Comparison of ENCODE assay signal across 10 cellular contexts in the genomic region with DNA sequence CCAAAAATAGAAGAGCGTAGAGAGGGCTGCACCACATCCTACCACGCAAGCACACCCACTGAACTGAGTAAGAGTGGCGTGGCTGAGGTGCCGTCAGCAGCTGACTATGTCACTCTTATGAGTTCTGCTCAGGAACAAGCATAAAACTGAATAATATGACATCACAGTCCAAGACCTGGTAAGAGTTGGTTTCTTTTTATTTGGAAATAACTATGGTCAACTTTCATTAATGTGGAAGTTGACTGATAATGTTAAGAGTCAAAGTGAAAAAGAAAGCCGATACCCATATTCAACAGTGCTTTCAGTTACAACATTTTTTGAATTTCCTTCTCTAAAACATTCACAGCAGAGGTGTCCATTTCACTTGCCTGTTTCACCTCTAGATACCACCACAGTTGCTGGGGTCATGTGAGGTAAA. TPM values are rescaled to one million over a fixed set of nuclear protein-coding genes. Genes with fewer than 3 reads are reported as not detected.
DNase-seq lines count a peak whose midpoint lies in the region; ATAC-seq and TF ChIP-seq lines count a peak whose summit lies in the region.
"Had no signal": no experiment of that assay in that cellular context is flagged by ENCODE, and none has a peak within 500 bp of the region (broad histone marks: within the 10 kb centered on the region; RNA-seq: fewer than 3 reads in every experiment).

No MANE protein-coding gene starts in this region.

- H3K27ac Mint-ChIP-seq in immature natural killer cell (peak overlapping the region; percentile 92 to 98 (median 93)), neural progenitor cell (no peak overlapping the region)

- peak; percentile 69 for ATAC-seq in GM18519 (IDR thresholded peaks at IDR 0.05; ENCODE audit: low FRiP score, unreplicated experiment)
- ATAC-seq in GM21390 (IDR thresholded peaks at IDR 0.05; ENCODE audit: unreplicated experiment) = peak; percentile 86
- ATAC-seq in HG03280 (IDR thresholded peaks at IDR 0.05; ENCODE audit: unreplicated experiment) = peak; percentile 81
- no peak for ATAC-seq in left lung
- ATAC-seq: sciatic nerve had no signal

- TF ChIP-seq CTCF in left lung (IDR thresholded peaks at IDR 0.05) = no peak
- no peak for TF ChIP-seq CTCF in neural progenitor cell (IDR thresholded peaks at IDR 0.05)
- TF ChIP-seq CTCF in brain microvascular endothelial cell (IDR thresholded peaks at IDR 0.05; ENCODE audit: low read depth, low read length, missing control alignments) = no peak

- H4K20me1 ChIP-seq in neural progenitor cell (ENCODE audit: low read depth) = no peaks in the 10 kb centered on the region

- H3K4me3 Mint-ChIP-seq in immature natural killer cell = peak overlapping the region; percentile 64 to 82 (median 69)
- no peak overlapping the region for H3K4me3 Mint-ChIP-seq in neural progenitor cell

- H3K36me3 Mint-ChIP-seq in immature natural killer cell (peaks cover 10 to 29% (median 22%) of the 10 kb centered on the region in 3 donors), neural progenitor cell (peaks cover 30% of the 10 kb centered on the region)

- in situ Hi-C loops in brain microvascular endothelial cell (cut with HindIII; ENCODE audit: low pct_ligation_motif_present, low sequenced_read_pairs) = no loop called here

- H3K27ac ChIP-seq in left lung (peak overlapping the region in 1 of 2 donors; percentile 67), neural progenitor cell (no peak overlapping the region), brain microvascular endothelial cell (no peak overlapping the region)

- H3K27me3 ChIP-seq in left lung (no peaks in the 10 kb centered on the region), neural progenitor cell (no peaks in the 10 kb centered on the region), brain microvascular endothelial cell (replicated peaks) (no peaks in the 10 kb centered on the region)
- H3K27me3 ChIP-seq: MG63 had no signal

- no peaks in the 10 kb centered on the region for H3K9me3 ChIP-seq in left lung
- no peaks in the 10 kb centered on the region for H3K9me3 ChIP-seq in neural progenitor cell (ENCODE audit: low read depth)
- H3K9me3 ChIP-seq: MG63 had no signal

- H3K9me3 Mint-ChIP-seq in immature natural killer cell (no peaks in the 10 kb centered on the region), neural progenitor cell (no peaks in the 10 kb centered on the region)

- no peak overlapping the region for H3K9ac ChIP-seq in neural progenitor cell

- H3K4me1 Mint-ChIP-seq in immature natural killer cell (peaks cover 63 to 64% of the 10 kb centered on the region in 2 donors), neural progenitor cell (no peaks in the 10 kb centered on the region)

- H3K79me2 ChIP-seq in neural progenitor cell (ENCODE audit: low read depth) = no peaks in the 10 kb centered on the region

- H2AFZ ChIP-seq in neural progenitor cell (replicated peaks) = no peak overlapping the region

- H3F3A ChIP-seq in neural progenitor cell (ENCODE audit: low read depth) = no peaks in the 10 kb centered on the region

- DNase-seq in immature natural killer cell = peak; percentile 67 to 75 (median 72)
- no peak for DNase-seq in left lung
- no peak for DNase-seq in neural progenitor cell (ENCODE audit: low spot score)
- no peak for DNase-seq in brain microvascular endothelial cell
- no peak for DNase-seq in SW 1271 (lab: John Stamatoyannopoulos, UW)

- H3K4me1 ChIP-seq in left lung = peaks cover 0 to 33% of the 10 kb centered on the region in 2 donors
- no peaks in the 10 kb centered on the region for H3K4me1 ChIP-seq in neural progenitor cell

- peaks cover 0 to 76% of the 10 kb centered on the region in 2 donors for H3K36me3 ChIP-seq in left lung
- no peaks in the 10 kb centered on the region for H3K36me3 ChIP-seq in neural progenitor cell
- peaks cover 16% of the 10 kb centered on the region for H3K36me3 ChIP-seq in brain microvascular endothelial cell (replicated peaks)

- H3K27me3 Mint-ChIP-seq in immature natural killer cell (ENCODE audit: low read depth in 3 of 3) (peaks cover 2 to 11% (median 3%) of the 10 kb centered on the region in 3 donors), neural progenitor cell (ENCODE audit: insufficient read depth, low read depth) (peaks cover 4% of the 10 kb centered on the region)

- H3K4me3 ChIP-seq in left lung (no peak overlapping the region), neural progenitor cell (no peak overlapping the region), brain microvascular endothelial cell (ENCODE audit: low read depth, low read length) (no peak overlapping the region)
- H3K4me3 ChIP-seq: MG63 had no signal

- intact Hi-C loops in left lung (cut with DNase I) = no loop called here

- H3K4me2 ChIP-seq in neural progenitor cell = no peak overlapping the region

RNA-seq across cellular contexts. Expression of gene GNS, which starts 44.6 kb away (rescaled TPM):
- polyA plus RNA-seq in immature natural killer cell = 100 to 1,000 TPM in 2 of 3 donors, 10 to 100 TPM in 1; 64.5 to 113 (median 109) TPM
- total RNA-seq in left lung (100 to 1,000 TPM; 187 to 196 TPM), neural progenitor cell (ENCODE audit: low replicate concordance) (36.0 and 41.2 TPM in 2 replicates)

Comparison
In these comparisons a context has a peak if more than half of its experiments do, and no peak if none do; other contexts are left out.
1. DNase-seq: peak in immature natural killer cell (3 of 3); none in left lung (0 of 2), neural progenitor cell (single experiment), brain microvascular endothelial cell (single experiment) and SW 1271 (0 of 2).